8 cellular contexts compared by ENCODE assay signal in the genomic region with DNA sequence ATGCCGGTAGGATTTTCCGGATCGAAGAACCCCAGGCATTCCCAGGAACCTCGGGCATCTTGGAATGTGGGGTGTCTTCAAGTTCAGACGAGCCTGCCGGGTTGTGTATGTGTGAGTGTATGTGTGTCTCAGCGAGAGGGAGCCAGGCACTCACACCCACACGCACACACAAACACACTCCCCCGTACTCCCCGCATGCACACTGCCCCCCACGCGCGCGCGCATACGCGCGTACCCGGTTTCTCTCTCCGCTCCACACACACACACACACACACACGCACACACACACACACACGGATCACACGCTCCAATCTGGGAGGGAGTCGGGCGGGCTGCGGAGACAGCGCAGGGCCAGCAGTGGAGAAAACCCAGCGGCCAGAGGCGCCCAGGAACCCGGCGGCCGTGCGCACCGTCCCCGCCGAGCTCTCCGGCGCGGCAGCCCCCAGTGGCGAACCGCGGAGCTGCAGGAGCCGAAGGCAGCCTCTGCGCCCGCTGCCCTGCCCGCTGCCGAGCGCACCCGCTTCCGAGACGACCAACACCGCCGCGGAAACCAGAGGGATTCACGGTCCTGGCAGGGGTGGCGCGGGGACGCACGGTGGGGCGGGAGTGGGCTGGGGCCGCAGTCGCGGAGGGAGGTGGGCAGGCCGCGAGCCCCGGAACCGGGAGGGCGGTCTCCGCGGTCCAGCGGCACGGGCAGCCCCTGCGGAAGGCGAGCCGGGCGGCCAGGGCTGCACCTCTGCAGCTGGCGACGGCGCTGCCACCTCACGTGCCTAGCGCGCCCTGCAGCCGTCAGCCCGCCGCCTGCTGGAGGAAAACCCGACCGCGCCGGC. TPM values are rescaled to one million over a fixed set of nuclear protein-coding genes. Genes with fewer than 3 reads are reported as not detected.
DNase-seq lines count a peak whose midpoint lies in the region; ATAC-seq, FAIRE-seq and TF ChIP-seq lines count a peak whose summit lies in the region.

Gene LRFN2, minus strand, starts transcription at position 125 of the 830 bp plus-strand sequence.

- H3K4me3 ChIP-seq in endothelial cell of umbilical vein (replicated peaks in 1 of 3; ENCODE audit: insufficient read depth in 1 of 3, low read depth in 1 of 3, low read length in 3 of 3) (peak within 1 kb of the TSS in 2 of 3 experiments; percentile 30 to 48), mucosa of descending colon (no peak within 1 kb of the TSS)

- no peaks in the 10 kb centered on the region for H3K79me2 ChIP-seq in endothelial cell of umbilical vein (ENCODE audit: control insufficient read depth, insufficient read depth, low read length)

- H3K36me3 ChIP-seq in endothelial cell of umbilical vein (ENCODE audit: control insufficient read depth in 2 of 2, extremely low read depth in 1 of 2, insufficient read depth in 2 of 2, low read length in 2 of 2) (no peaks in the 10 kb centered on the region), mucosa of descending colon (ENCODE audit: low read depth) (no peaks in the 10 kb centered on the region)

- no peaks in the 10 kb centered on the region for H3K9me1 ChIP-seq in endothelial cell of umbilical vein (replicated peaks; ENCODE audit: control insufficient read depth, extremely low read depth, insufficient read depth, low read length)

- H3K27me3 ChIP-seq in endothelial cell of umbilical vein (ENCODE audit: control insufficient read depth in 2 of 2, insufficient read depth in 2 of 2, low read length in 2 of 2), result peaks cover 27 to 29% of the 10 kb centered on the region in 2 experiments

- CTCF ChIA-PET in endothelial cell of umbilical vein (lab: Charles Lee), result interaction anchor here (0.6 to 1.9 kb wide), 33 partner anchors 8 to 722 kb away, joined by 3 to 13 read pairs (median 4); no protein-coding TSS in a partner anchor

- dilution Hi-C loops in endothelial cell of umbilical vein (cut with MboI; ENCODE audit: extremely low pct_ligation_motif_present, low sequenced_read_pairs), result no loop called here

- no peak for TF ChIP-seq POLR2A in endothelial cell of umbilical vein (IDR thresholded peaks at IDR 0.05; ENCODE audit: low read depth, low read length)

- FAIRE-seq in endothelial cell of umbilical vein (lab: Jason Lieb, UNC), result peak; percentile 75

- ATAC-seq in HG03039 (IDR thresholded peaks at IDR 0.05; ENCODE audit: unreplicated experiment) (peak; percentile 80), mucosa of descending colon (peak; percentile 94)

- H3K4me1 ChIP-seq in endothelial cell of umbilical vein (ENCODE audit: control insufficient read depth, extremely low read depth, insufficient read depth, low read length) (no peaks in the 10 kb centered on the region), mucosa of descending colon (ENCODE audit: low read depth) (peaks cover 28% of the 10 kb centered on the region)

- TF ChIP-seq CTCF in GM12872 (IDR thresholded peaks at IDR 0.05; ENCODE audit: insufficient read depth, low read depth, low read length), result peak; percentile 72
- peak; percentile 39 to 70 for TF ChIP-seq CTCF in endothelial cell of umbilical vein (IDR thresholded peaks at IDR 0.05; ENCODE audit: extremely low read depth in 1 of 2, insufficient read depth in 1 of 2, low read depth in 1 of 2, low read length in 2 of 2)
- TF ChIP-seq CTCF in mucosa of descending colon (IDR thresholded peaks at IDR 0.05), result peak; percentile 50

- no peak within 1 kb of the TSS for H3K27ac ChIP-seq in endothelial cell of umbilical vein (ENCODE audit: insufficient read depth, low read depth, low read length)

- intact Hi-C loops in endothelial cell of umbilical vein (cut with micrococcal nuclease), result loop anchor here (5.0 kb wide), 1 partner anchor 35 kb away; no protein-coding TSS in a partner anchor
- intact Hi-C loops in mucosa of descending colon (cut with DNase I, micrococcal nuclease), result no loop called here

- DNase-seq in NCI-H446 treated with DMSO at 0.1 percent for 48 hours (lab: John Stamatoyannopoulos, UW) (peak; percentile 59), endothelial cell of umbilical vein (ENCODE audit: low read depth, low spot score) (peak; percentile 62), mucosa of descending colon (peak; percentile 75 to 90 (median 80)), cerebellar nuclear complex (lab: John Stamatoyannopoulos, UW) (no peak)
- peak; percentile 86 for DNase-seq in activated CD8-positive, alpha-beta memory T cell treated with anti-CD3 and anti-CD28 coated beads, Interleukin-2, amount 50 U/mL, for 48 hours
- peak; percentile 34 to 46 for DNase-seq in stimulated activated CD8-positive, alpha-beta memory T cell treated with anti-CD3 and anti-CD28 coated beads, Interleukin-2, amount 100 ng/mL, for 1 hour (ENCODE audit: low read depth in 2 of 2)

- peak within 1 kb of the TSS; percentile 79 for H3K4me2 ChIP-seq in endothelial cell of umbilical vein (ENCODE audit: insufficient read depth, low read length)

- no peaks in the 10 kb centered on the region for H4K20me1 ChIP-seq in endothelial cell of umbilical vein (replicated peaks; ENCODE audit: control insufficient read depth, extremely low read depth, insufficient read depth, low read length)

- H3K9me3 ChIP-seq in endothelial cell of umbilical vein (replicated peaks; ENCODE audit: control insufficient read depth, insufficient read depth, low read length) (no peaks in the 10 kb centered on the region), mucosa of descending colon (no peaks in the 10 kb centered on the region)

- no peak within 1 kb of the TSS for H3K9ac ChIP-seq in endothelial cell of umbilical vein (replicated peaks; ENCODE audit: extremely low read depth, insufficient read depth, low read length)

- POLR2A ChIA-PET in endothelial cell of umbilical vein (lab: Charles Lee), result no interaction called here

- H2AFZ ChIP-seq in endothelial cell of umbilical vein (ENCODE audit: low read depth, low read length), result peak within 1 kb of the TSS; percentile 83

- no TSS peak for BruUV-seq in endothelial cell of umbilical vein (replicated peaks; lab: Mats Ljungman, UMichigan)

TF ChIP-seq in endothelial cell of umbilical vein, 7 proteins besides CTCF, POLR2A, EP300 and RAD21:
- TF ChIP-seq MYC (IDR thresholded peaks at IDR 0.05; ENCODE audit: low read depth, low read length), result no peak
- TF ChIP-seq FOS (IDR thresholded peaks at IDR 0.05; ENCODE audit: borderline replicate concordance, insufficient read depth, low read length), result no peak
- peak; percentile 31 for TF ChIP-seq EZH2 (IDR thresholded peaks at IDR 0.05; ENCODE audit: borderline replicate concordance, low read depth, low read length, severe bottlenecking)

RNA-seq across cellular contexts. Expression of gene LRFN2, which starts in this region (rescaled TPM):
- total RNA-seq in endothelial cell of umbilical vein (not detected in 2 replicates), mucosa of descending colon (under 1 TPM; 0.14 to 0.29 (median 0.16) TPM)
- polyA plus RNA-seq in endothelial cell of umbilical vein, result not detected in 2 replicates
- not detected in 2 replicates for polyA plus RNA-seq in endothelial cell of umbilical vein (2011; cell fraction: cytosol; rRNA removed)
- polyA plus RNA-seq in endothelial cell of umbilical vein (2011; cell fraction: nucleus; rRNA removed), result not detected in 2 replicates
- not detected in 2 replicates for polyA plus RNA-seq in endothelial cell of umbilical vein (2012)
- polyA minus RNA-seq in endothelial cell of umbilical vein, result not detected in 2 replicates
- not detected for polyA minus RNA-seq in endothelial cell of umbilical vein (2011; cell fraction: cytosol; rRNA and poly(A)+ RNA removed)
- not detected in 2 replicates for polyA minus RNA-seq in endothelial cell of umbilical vein (2011; cell fraction: nucleus; rRNA and poly(A)+ RNA removed)

Comparison
In these comparisons a context has a peak if more than half of its experiments do, and no peak if none do; other contexts are left out.
1. Peak in DNase-seq, H3K4me3 ChIP-seq and H3K4me2 ChIP-seq in endothelial cell of umbilical vein; RNA of the gene not detected or under 1 TPM.
2. Peak in DNase-seq and ATAC-seq in mucosa of descending colon; RNA of the gene not detected or under 1 TPM.
3. DNase-seq: peak in NCI-H446 treated with DMSO at 0.1 percent for 48 hours (single experiment), activated CD8-positive, alpha-beta memory T cell treated with anti-CD3 and anti-CD28 coated beads, Interleukin-2, amount 50 U/mL, for 48 hours (single experiment) and stimulated activated CD8-positive, alpha-beta memory T cell treated with anti-CD3 and anti-CD28 coated beads, Interleukin-2, amount 100 ng/mL, for 1 hour (2 of 2); none in cerebellar nuclear complex (0 of 2).
4. Peak in every context shown above with its lines, with median percentiles within 50 percentile points of each other: CTCF ChIP-seq.